ENCODE assay signal across 8 cellular contexts in the genomic region with DNA sequence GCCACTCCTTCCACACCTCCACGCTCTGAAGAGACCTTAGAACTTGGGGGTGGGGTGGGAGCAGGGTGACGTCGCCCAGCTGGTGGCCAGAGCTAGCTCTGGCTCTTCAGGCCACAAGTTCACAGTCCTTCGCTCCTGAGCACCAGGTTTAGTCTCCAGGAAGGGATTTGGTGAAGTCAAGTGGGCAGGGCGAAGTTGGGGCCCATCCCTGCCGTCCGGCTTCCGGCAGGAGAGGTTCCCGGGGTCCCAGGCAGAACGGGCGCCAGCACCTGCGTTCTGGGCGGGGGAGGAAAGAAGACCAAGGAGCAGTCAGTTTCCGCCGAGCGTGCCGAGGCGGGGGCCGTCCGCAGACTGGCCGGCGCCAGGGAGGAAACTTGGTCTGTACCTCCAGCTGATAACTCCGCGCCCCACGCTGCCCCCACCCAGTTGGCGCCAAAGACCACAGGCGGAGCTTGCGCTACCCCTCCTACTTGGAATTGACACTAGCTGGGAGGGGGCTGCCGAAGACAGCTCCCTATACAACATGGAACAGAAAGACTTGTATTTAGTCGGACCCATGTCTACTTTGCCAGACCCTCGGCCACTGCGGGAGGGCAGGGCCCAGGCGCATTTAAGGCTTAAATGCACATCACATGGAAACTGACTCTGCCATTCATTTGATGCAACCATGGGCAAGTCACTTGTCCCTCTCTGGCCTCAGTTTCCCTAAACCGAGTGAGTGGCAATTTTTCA. TPM values are rescaled to one million over a fixed set of nuclear protein-coding genes. Genes with fewer than 3 reads are reported as not detected.
DNase-seq lines count a peak whose midpoint lies in the region; ATAC-seq and TF ChIP-seq lines count a peak whose summit lies in the region.

No MANE protein-coding gene starts in this region.

- H3K9ac ChIP-seq in OCI-LY3 (ENCODE audit: low read length) (peak overlapping the region; percentile 84), iPS-20b (ENCODE audit: low read depth, low read length) (peak overlapping the region; percentile 86)

- intact Hi-C loops in adrenal gland (cut with DNase I), result no loop called here

- ATAC-seq in HG03521 (IDR thresholded peaks at IDR 0.05; ENCODE audit: unreplicated experiment), result no peak

- peak overlapping the region; percentile 46 for H3K27ac ChIP-seq in OCI-LY3 (ENCODE audit: low read length)
- peak overlapping the region in 4 of 5 donors; percentile 68 to 91 (median 82) for H3K27ac ChIP-seq in adrenal gland
- H3K27ac ChIP-seq in iPS-20b (ENCODE audit: low read length), result peak overlapping the region; percentile 37

- no peaks in the 10 kb centered on the region for H4K20me1 ChIP-seq in OCI-LY3 (ENCODE audit: insufficient read depth, low read length)

- H3K4me2 ChIP-seq in OCI-LY3 (ENCODE audit: low read length), result peak overlapping the region; percentile 98

- WGBS in adrenal gland, 4 donors, result 21 to 33% (median 29%) methylated on average over 29 to 34 of the region's 34 CpGs

- H3K9me3 ChIP-seq in OCI-LY3 (ENCODE audit: insufficient read depth, low read length), result no peaks in the 10 kb centered on the region
- no peaks in the 10 kb centered on the region for H3K9me3 ChIP-seq in adrenal gland (replicated peaks in 1 of 3)
- no peaks in the 10 kb centered on the region for H3K9me3 ChIP-seq in iPS-20b (ENCODE audit: insufficient read depth, low read depth, low read length)

- H3K4me1 ChIP-seq in OCI-LY3 (ENCODE audit: low read length) (peaks cover 63% of the 10 kb centered on the region), adrenal gland (replicated peaks in 1 of 2) (peaks cover 19 to 54% of the 10 kb centered on the region in 2 donors), iPS-20b (ENCODE audit: insufficient read depth, low read length) (peaks cover 55% of the 10 kb centered on the region)

- peak in 1 of 2 donors; percentile 23 for TF ChIP-seq POLR2A in adrenal gland (IDR thresholded peaks at IDR 0.05)

- H3K36me3 ChIP-seq in OCI-LY3 (replicated peaks; ENCODE audit: low read depth, low read length) (peaks cover 4% of the 10 kb centered on the region), adrenal gland (replicated peaks in 1 of 2) (no peaks in the 10 kb centered on the region), iPS-20b (ENCODE audit: insufficient read depth, low read depth, low read length) (peaks cover 18% of the 10 kb centered on the region)

- no peak overlapping the region for H2AFZ ChIP-seq in OCI-LY3 (ENCODE audit: low read depth, low read length)

- H3K4me3 ChIP-seq in OCI-LY3 (ENCODE audit: low read length) (peak overlapping the region; percentile 94), adrenal gland (peak overlapping the region in 3 of 4 donors; percentile 50 to 65 (median 64)), iPS-20b (ENCODE audit: low read length) (peak overlapping the region; percentile 78)

- DNase-seq in activated gamma-delta T cell treated with Interleukin-2 at 50 U/mL for 16 hours, result peak; percentile 16
- no peak for DNase-seq in activated gamma-delta T cell (lab: John Stamatoyannopoulos, UW)
- DNase-seq in adrenal gland, result peak in 4 of 7 donors; percentile 38 to 66 (median 48)
- DNase-seq in stimulated activated CD4-positive, alpha-beta T cell treated with anti-CD3 and anti-CD28 coated beads, Interleukin-1b, Interleukin-23, amount 100 ng/mL, for 48 hours, result peak; percentile 25
- no peak for DNase-seq in HuH-7.5 (ENCODE audit: low spot score)

- H3K27me3 ChIP-seq in OCI-LY3 (ENCODE audit: low read depth, low read length) (peaks cover 22% of the 10 kb centered on the region), adrenal gland (no peaks in the 10 kb centered on the region), iPS-20b (ENCODE audit: insufficient read depth, low read length) (peaks cover 25% of the 10 kb centered on the region)

- no peak for TF ChIP-seq CTCF in OCI-LY3 (IDR thresholded peaks at IDR 0.05; ENCODE audit: low read depth, low read length)
- no peak for TF ChIP-seq CTCF in adrenal gland (IDR thresholded peaks at IDR 0.05)

- H3K79me2 ChIP-seq in OCI-LY3 (ENCODE audit: low read length), result 0 out of 2 replicates have a peak, but pooled peaks cover 3% of the 10 kb centered on the region

RNA-seq across cellular contexts. Expression of a gene that starts 1.0 kb away (rescaled TPM):
- 100 to 1,000 TPM in 5 of 8 donors, 10 to 100 TPM in 3; 55.3 to 213 (median 118) TPM for total RNA-seq in adrenal gland
- polyA plus RNA-seq in adrenal gland, result 100 to 1,000 TPM in 2 of 3 donors, 10 to 100 TPM in 1; 28.8 to 133 (median 114) TPM

RNA-seq across cellular contexts. Expression of a gene that starts 27.3 kb away (rescaled TPM):
- total RNA-seq in adrenal gland, result under 1 TPM in 7 of 8 donors, not detected in 1; 0.12 to 0.88 (median 0.45) TPM
- polyA plus RNA-seq in adrenal gland, result under 1 TPM; 0.07 to 0.35 (median 0.16) TPM

Comparison
In these comparisons a context has a peak if more than half of its experiments do, and no peak if none do; other contexts are left out.
1. DNase-seq: peak in activated gamma-delta T cell treated with Interleukin-2 at 50 U/mL for 16 hours (single experiment), adrenal gland (4 of 7) and stimulated activated CD4-positive, alpha-beta T cell treated with anti-CD3 and anti-CD28 coated beads, Interleukin-1b, Interleukin-23, amount 100 ng/mL, for 48 hours (single experiment); none in activated gamma-delta T cell (single experiment) and HuH-7.5 (single experiment).
2. Peak in every context shown above with its lines, with median percentiles within 50 percentile points of each other: H3K27ac ChIP-seq and H3K4me3 ChIP-seq.